Comparison of ENCODE assay signal across 1 cellular context in the genomic region with DNA sequence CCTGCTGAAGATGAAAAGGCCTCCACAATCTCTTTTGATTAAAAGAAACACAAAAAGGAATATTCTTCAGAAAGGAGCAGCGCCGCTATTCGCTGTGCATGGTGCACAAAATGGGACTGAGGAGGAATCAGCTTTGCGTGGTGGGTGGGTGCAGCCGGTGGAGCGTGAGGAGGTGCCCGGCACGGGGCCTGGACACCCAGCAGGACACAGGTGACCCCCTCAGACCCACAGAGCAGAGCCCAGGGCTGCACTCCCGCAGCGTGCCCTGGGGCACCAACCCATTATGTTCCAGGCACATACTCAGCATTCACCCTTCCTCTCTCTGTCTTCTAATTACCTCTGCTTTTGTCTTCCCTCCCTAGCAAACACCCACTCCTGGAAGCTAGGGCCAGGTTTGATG.
TF ChIP-seq lines count a peak whose summit lies in the region.

No MANE protein-coding gene starts in this region.

TF ChIP-seq in H1, 55 proteins besides CTCF, POLR2A, EP300 and RAD21 (continued from another document):
- TF ChIP-seq EZH2 (IDR thresholded peaks at IDR 0.05; ENCODE audit: low read depth, low read length, severe bottlenecking) (no peak), SRF (IDR thresholded peaks at IDR 0.05; ENCODE audit: low read depth, low read length) (no peak), RBBP5 (IDR thresholded peaks at IDR 0.05; ENCODE audit: borderline replicate concordance, low read depth, low read length) (no peak), TAF7 (optimal IDR thresholded peaks at IDR 0.05; ENCODE audit: borderline replicate concordance, low read depth, low read length) (no peak), SP4 (IDR thresholded peaks at IDR 0.05; ENCODE audit: low read length) (no peak), RNF2 (IDR thresholded peaks at IDR 0.05; ENCODE audit: borderline replicate concordance, low read depth, low read length, missing control alignments, poor library complexity, severe bottlenecking) (no peak), RXRA (IDR thresholded peaks at IDR 0.05; ENCODE audit: insufficient read depth, low read depth, low read length) (no peak), CTBP2 (IDR thresholded peaks at IDR 0.05; ENCODE audit: borderline replicate concordance, insufficient read depth, insufficient read length, low read length) (no peak), YY1 (IDR thresholded peaks at IDR 0.05; ENCODE audit: low read depth, low read length) (no peak), POLR2AphosphoS5 (IDR thresholded peaks at IDR 0.05; ENCODE audit: low read depth, low read length) (no peak), CBX8 (IDR thresholded peaks at IDR 0.05; ENCODE audit: borderline replicate concordance, low read depth, low read length) (no peak), HDAC6 (IDR thresholded peaks at IDR 0.05; ENCODE audit: low read depth, low read length) (no peak)
- TF ChIP-seq, protein P1, sequence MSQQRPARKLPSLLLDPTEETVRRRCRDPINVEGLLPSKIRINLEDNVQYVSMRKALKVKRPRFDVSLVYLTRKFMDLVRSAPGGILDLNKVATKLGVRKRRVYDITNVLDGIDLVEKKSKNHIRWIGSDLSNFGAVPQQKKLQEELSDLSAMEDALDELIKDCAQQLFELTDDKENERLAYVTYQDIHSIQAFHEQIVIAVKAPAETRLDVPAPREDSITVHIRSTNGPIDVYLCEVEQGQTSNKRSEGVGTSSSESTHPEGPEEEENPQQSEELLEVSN (IDR thresholded peaks at IDR 0.05): no peak
